ENCODE assay signal across 1 cellular context in genomic region chr15:74415966-74416916, GRCh38.
TF ChIP-seq lines count a peak whose summit lies in the region.

No MANE protein-coding gene starts in this region.

TF ChIP-seq in HepG2, 621 proteins besides CTCF, POLR2A, EP300 and RAD21:
- TF ChIP-seq ZNF761 (CRISPR knock-in tag; conservative IDR thresholded peaks at IDR 0.05): no peak
- TF ChIP-seq ZBTB7A (CRISPR knock-in tag; IDR thresholded peaks at IDR 0.05): no peak
- TF ChIP-seq BCLAF1 (IDR thresholded peaks at IDR 0.05): no peak
- TF ChIP-seq PHF21A (CRISPR knock-in tag; IDR thresholded peaks at IDR 0.05): no peak
- no peak for TF ChIP-seq ZNF414 (CRISPR knock-in tag; IDR thresholded peaks at IDR 0.05)
- TF ChIP-seq ZSCAN25 (CRISPR knock-in tag; IDR thresholded peaks at IDR 0.05): no peak
- TF ChIP-seq ZMAT5 (CRISPR knock-in tag; IDR thresholded peaks at IDR 0.05; ENCODE audit: borderline replicate concordance, low read depth): no peak
- no peak for TF ChIP-seq ZNF138 (CRISPR knock-in tag; IDR thresholded peaks at IDR 0.05; ENCODE audit: low read depth)
- TF ChIP-seq SOX6 (IDR thresholded peaks at IDR 0.05): no peak
- no peak for TF ChIP-seq SOX6 (CRISPR knock-in tag; IDR thresholded peaks at IDR 0.05)
- no peak for TF ChIP-seq GABPB1 (CRISPR knock-in tag; IDR thresholded peaks at IDR 0.05)
- TF ChIP-seq DRAP1 (CRISPR knock-in tag; IDR thresholded peaks at IDR 0.05): no peak
